Comparison of ENCODE assay signal across 10 cellular contexts in genomic region chr10:58414270-58415041, GRCh38. TPM values are rescaled to one million over a fixed set of nuclear protein-coding genes. Genes with fewer than 3 reads are reported as not detected.
A peak's percentile ranks its signal among the peaks of the same experiment; 100 is the strongest.
DNase-seq lines count a peak whose midpoint lies in the region; ATAC-seq and TF ChIP-seq lines count a peak whose summit lies in the region.
"Had no signal": no experiment of that assay in that cellular context is flagged by ENCODE, and none has a peak within 500 bp of the region (broad histone marks: within the 10 kb centered on the region; RNA-seq: fewer than 3 reads in every experiment).

No MANE protein-coding gene starts in this region.

- no peaks in the 10 kb centered on the region for H3K36me3 ChIP-seq in mucosa of descending colon (ENCODE audit: low read depth)

- no peak overlapping the region for H3K4me3 ChIP-seq in mucosa of descending colon

- BruUV-seq in Calu3 (replicated peaks; lab: Mats Ljungman, UMichigan) = no TSS peak

- peaks cover 2% of the 10 kb centered on the region for H3K9me3 ChIP-seq in mucosa of descending colon

- H3K36me3 Mint-ChIP-seq in Calu3 (ENCODE audit: insufficient read depth, unreplicated experiment) = no peaks in the 10 kb centered on the region
- no peaks in the 10 kb centered on the region for H3K36me3 Mint-ChIP-seq in chondrocyte (ENCODE audit: low read depth)

- no peak overlapping the region for H3K27ac Mint-ChIP-seq in Calu3 (ENCODE audit: unreplicated experiment)
- H3K27ac Mint-ChIP-seq in chondrocyte (ENCODE audit: unreplicated experiment) = no peak overlapping the region
- H3K27ac Mint-ChIP-seq: dendritic cell treated with granulocyte-macrophage colony-stimulating factor and Interleukin-4, amounts not matched to agents 40 ng/mL and 50 ng/mL, for 4 days had no signal

- peaks cover 32% of the 10 kb centered on the region for H3K4me1 Mint-ChIP-seq in Calu3 (ENCODE audit: low read depth, unreplicated experiment)
- peaks cover 18% of the 10 kb centered on the region for H3K4me1 Mint-ChIP-seq in chondrocyte (ENCODE audit: low read depth)

- peak; percentile 71 for TF ChIP-seq CTCF in Calu3 (IDR thresholded peaks at IDR 0.05; ENCODE audit: unreplicated experiment)
- TF ChIP-seq CTCF in chondrocyte (IDR thresholded peaks at IDR 0.05) = peak; percentile 89
- TF ChIP-seq CTCF in mucosa of descending colon (IDR thresholded peaks at IDR 0.05) = no peak

- CTCF ChIA-PET in Calu3 (lab: Charles Lee) = interaction anchor here (0.6 to 2.0 kb wide), 20 partner anchors 10 to 538 kb away, joined by 3 to 52 read pairs (median 4); no protein-coding TSS in a partner anchor

- H3K9me3 Mint-ChIP-seq in Calu3 (ENCODE audit: low read depth, unreplicated experiment) (no peaks in the 10 kb centered on the region), chondrocyte (ENCODE audit: low read depth) (peaks cover 5% of the 10 kb centered on the region)
- H3K9me3 Mint-ChIP-seq: dendritic cell treated with granulocyte-macrophage colony-stimulating factor and Interleukin-4, amounts not matched to agents 40 ng/mL and 50 ng/mL, for 4 days had no signal

- peak; percentile 63 for DNase-seq in Calu3
- peak; percentile 9 for DNase-seq in NAMALWA (ENCODE audit: low spot score)
- DNase-seq in chondrocyte (ENCODE audit: low spot score) = no peak
- DNase-seq in mucosa of descending colon = no peak
- DNase-seq in activated CD8-positive, alpha-beta memory T cell treated with anti-CD3 and anti-CD28 coated beads, Interleukin-2, amount 50 U/mL, for 4 hours = no peak
- DNase-seq in stimulated activated CD4-positive, alpha-beta T cell treated with anti-CD3 and anti-CD28 coated beads, Interleukin-4, amount 100 ng/mL, for 24 hours = no peak
- DNase-seq in mesenteric fat pad (ENCODE audit: low spot score) = no peak
- DNase-seq: stimulated activated CD4-positive, alpha-beta T cell treated with anti-CD3 and anti-CD28 coated beads, Interleukin-2, amount 100 ng/mL, for 24 hours had no signal

- H3K4me3 Mint-ChIP-seq in Calu3 (ENCODE audit: low read depth, unreplicated experiment) (no peak overlapping the region), chondrocyte (ENCODE audit: unreplicated experiment) (no peak overlapping the region)
- H3K4me3 Mint-ChIP-seq: dendritic cell treated with granulocyte-macrophage colony-stimulating factor and Interleukin-4, amounts not matched to agents 40 ng/mL and 50 ng/mL, for 4 days had no signal

- intact Hi-C loops in Calu3 (cut with micrococcal nuclease; ENCODE audit: unreplicated experiment) = loop anchor here (1.0 to 10.0 kb wide), 5 partner anchors 102 to 768 kb away; no protein-coding TSS in a partner anchor
- intact Hi-C loops in mucosa of descending colon (cut with DNase I, micrococcal nuclease) = no loop called here

- ATAC-seq in mucosa of descending colon (peak; percentile 45), HG03571 (IDR thresholded peaks at IDR 0.05; ENCODE audit: unreplicated experiment) (no peak)

- H3K27me3 Mint-ChIP-seq in Calu3 (ENCODE audit: unreplicated experiment) (no peaks in the 10 kb centered on the region), chondrocyte (ENCODE audit: low read depth) (no peaks in the 10 kb centered on the region)

- peaks cover 2% of the 10 kb centered on the region for H3K4me1 ChIP-seq in mucosa of descending colon (ENCODE audit: low read depth)

RNA-seq across cellular contexts. Expression of gene TFAM, which starts 29.2 kb away (rescaled TPM):
- 91.8 and 94.3 TPM in 2 replicates for total RNA-seq in Calu3 (2022)
- 14.8 to 16.1 TPM (median 15.5 TPM) in 3 replicates for total RNA-seq in chondrocyte
- 10 to 100 TPM; 26.5 to 36.7 (median 30.8) TPM for total RNA-seq in mucosa of descending colon
- 27.9 TPM for total RNA-seq in mesenteric fat pad

Comparison
In these comparisons a context has a peak if more than half of its experiments do, and no peak if none do; other contexts are left out.
1. DNase-seq: peak in Calu3 (single experiment) and NAMALWA (single experiment); none in chondrocyte (single experiment), mucosa of descending colon (0 of 3), activated CD8-positive, alpha-beta memory T cell treated with anti-CD3 and anti-CD28 coated beads, Interleukin-2, amount 50 U/mL, for 4 hours (single experiment), stimulated activated CD4-positive, alpha-beta T cell treated with anti-CD3 and anti-CD28 coated beads, Interleukin-4, amount 100 ng/mL, for 24 hours (single experiment) and mesenteric fat pad (single experiment).